ENCODE assay signal across 8 cellular contexts in the genomic region with DNA sequence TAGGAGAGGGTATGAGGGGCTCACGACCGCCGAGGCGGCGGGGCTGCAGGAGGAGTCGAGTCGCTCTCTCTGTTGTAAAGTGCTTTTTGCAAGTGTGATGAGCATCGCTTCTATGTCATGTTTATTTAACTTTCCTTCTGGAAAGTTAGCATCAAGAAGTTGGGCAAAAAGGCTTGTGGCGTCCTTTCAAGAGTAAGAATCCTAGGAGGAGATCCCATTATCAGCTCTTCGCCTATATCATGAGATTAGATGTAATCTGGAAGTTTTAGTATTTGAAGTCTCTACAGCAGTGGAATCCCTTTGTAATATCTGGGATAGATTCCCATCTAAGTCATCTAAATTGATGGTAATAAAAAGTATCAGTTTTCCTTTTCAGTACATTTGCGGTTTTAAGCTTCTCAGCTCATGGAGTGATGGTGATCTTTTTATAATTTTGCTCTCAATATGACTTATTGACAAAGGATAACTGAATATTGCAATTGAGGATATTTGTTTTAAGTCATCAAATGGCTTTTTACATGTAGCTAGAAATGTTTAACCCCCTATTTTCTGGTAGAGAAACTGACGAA. TPM values are rescaled to one million over a fixed set of nuclear protein-coding genes. Genes with fewer than 3 reads are reported as not detected.
DNase-seq lines count a peak whose midpoint lies in the region; ATAC-seq and TF ChIP-seq lines count a peak whose summit lies in the region.

No MANE protein-coding gene starts in this region.

- H3K36me3 ChIP-seq in GM23248 (ENCODE audit: low read depth) (no peaks in the 10 kb centered on the region), sigmoid colon (no peaks in the 10 kb centered on the region)

- H3K27me3 ChIP-seq in GM23248 (replicated peaks; ENCODE audit: insufficient read depth), result no peaks in the 10 kb centered on the region
- H3K27me3 ChIP-seq in sigmoid colon, result no peaks in the 10 kb centered on the region

- peak overlapping the region; percentile 70 for H3K9ac ChIP-seq in GM23248

- H2AFZ ChIP-seq in GM23248, result peak overlapping the region; percentile 87

- peak overlapping the region; percentile 93 for H3K4me2 ChIP-seq in GM23248 (ENCODE audit: unreplicated experiment)

- H3K4me3 ChIP-seq in GM23248, result peak overlapping the region; percentile 84
- peak overlapping the region; percentile 86 for H3K4me3 ChIP-seq in fibroblast of pulmonary artery (replicated peaks; ENCODE audit: low read depth, low read length)
- H3K4me3 ChIP-seq in sigmoid colon, result peak overlapping the region; percentile 82 to 90 (median 84)

- TF ChIP-seq POLR2A in sigmoid colon (IDR thresholded peaks at IDR 0.05), result no peak

- TF ChIP-seq CTCF in fibroblast of pulmonary artery (IDR thresholded peaks at IDR 0.05; ENCODE audit: low read length, missing control alignments), result no peak
- no peak for TF ChIP-seq CTCF in sigmoid colon (IDR thresholded peaks at IDR 0.05)

- intact Hi-C loops in sigmoid colon (cut with DNase I), result loop anchor here (5.0 kb wide), 2 partner anchors 62 to 87 kb away; no protein-coding TSS in a partner anchor

- 5 to 6% methylated on average over 12 of the region's 12 CpGs for WGBS in GM23248 (ENCODE audit: low coverage in 1 of 2, low lambda C conversion rate in 2 of 2, missing lambda C conversion rate in 2 of 2), 2 experiments
- 2 to 7% methylated on average over 12 of the region's 12 CpGs for WGBS in sigmoid colon, 2 donors

- H3K79me2 ChIP-seq in GM23248 (ENCODE audit: insufficient read depth), result no peaks in the 10 kb centered on the region

- in situ Hi-C loops in GM23248 (cut with MboI), result no loop called here

- no peaks in the 10 kb centered on the region for H3K9me2 ChIP-seq in GM23248 (ENCODE audit: insufficient read depth)

- ATAC-seq in SK-N-SH treated with all-trans-retinoic acid at 6 μM for 48 hours, result peak; percentile 10
- no peak for ATAC-seq in HG02571 (IDR thresholded peaks at IDR 0.05; ENCODE audit: unreplicated experiment)
- ATAC-seq in HG02938 (IDR thresholded peaks at IDR 0.05; ENCODE audit: unreplicated experiment), result no peak
- ATAC-seq in HG02885 (IDR thresholded peaks at IDR 0.05; ENCODE audit: poor library complexity, unreplicated experiment), result no peak

- TF ChIP-seq EP300 in sigmoid colon (IDR thresholded peaks at IDR 0.05), result no peak

- H3K27ac ChIP-seq in GM23248 (peak overlapping the region; percentile 35), sigmoid colon (peak overlapping the region; percentile 91 to 95 (median 92))

- H3K9me3 ChIP-seq in GM23248 (ENCODE audit: low read depth) (no peaks in the 10 kb centered on the region), sigmoid colon (no peaks in the 10 kb centered on the region)

- H3F3A ChIP-seq in GM23248 (ENCODE audit: insufficient read depth), result no peaks in the 10 kb centered on the region

- H3K4me1 ChIP-seq in GM23248 (ENCODE audit: insufficient read depth), result 0 out of 2 replicates have a peak, but pooled peaks cover 8% of the 10 kb centered on the region
- peaks cover 0 to 28% (median 15%) of the 10 kb centered on the region in 4 donors for H3K4me1 ChIP-seq in sigmoid colon

- DNase-seq in GM23248 (no peak), fibroblast of pulmonary artery (ENCODE audit: low read depth) (no peak), sigmoid colon (no peak), NCI-H526 treated with DMSO at 0.1 percent for 48 hours (lab: John Stamatoyannopoulos, UW) (no peak)

- no peaks in the 10 kb centered on the region for H4K20me1 ChIP-seq in GM23248 (ENCODE audit: insufficient read depth)

TF ChIP-seq in SK-N-SH treated with all-trans-retinoic acid at 6 μM for 48 hours, 23 proteins besides CTCF, POLR2A, EP300 and RAD21:
- TF ChIP-seq PATZ1 (CRISPR knock-in tag; IDR thresholded peaks at IDR 0.05; ENCODE audit: borderline replicate concordance) (no peak), TCF4 (CRISPR knock-in tag; IDR thresholded peaks at IDR 0.05; ENCODE audit: borderline replicate concordance) (no peak), ARNTL (CRISPR knock-in tag; IDR thresholded peaks at IDR 0.05; ENCODE audit: borderline replicate concordance, low read depth) (no peak), CREB5 (CRISPR knock-in tag; IDR thresholded peaks at IDR 0.05; ENCODE audit: low read depth) (no peak), ZNF565 (CRISPR knock-in tag; conservative IDR thresholded peaks at IDR 0.05; ENCODE audit: low read depth) (no peak), ZNF8 (CRISPR knock-in tag; IDR thresholded peaks at IDR 0.05) (no peak), RARB (CRISPR knock-in tag; IDR thresholded peaks at IDR 0.05) (no peak), ZFP30 (CRISPR knock-in tag; IDR thresholded peaks at IDR 0.05) (no peak), ZNF70 (CRISPR knock-in tag; IDR thresholded peaks at IDR 0.05) (no peak)
- TF ChIP-seq, protein P1, sequence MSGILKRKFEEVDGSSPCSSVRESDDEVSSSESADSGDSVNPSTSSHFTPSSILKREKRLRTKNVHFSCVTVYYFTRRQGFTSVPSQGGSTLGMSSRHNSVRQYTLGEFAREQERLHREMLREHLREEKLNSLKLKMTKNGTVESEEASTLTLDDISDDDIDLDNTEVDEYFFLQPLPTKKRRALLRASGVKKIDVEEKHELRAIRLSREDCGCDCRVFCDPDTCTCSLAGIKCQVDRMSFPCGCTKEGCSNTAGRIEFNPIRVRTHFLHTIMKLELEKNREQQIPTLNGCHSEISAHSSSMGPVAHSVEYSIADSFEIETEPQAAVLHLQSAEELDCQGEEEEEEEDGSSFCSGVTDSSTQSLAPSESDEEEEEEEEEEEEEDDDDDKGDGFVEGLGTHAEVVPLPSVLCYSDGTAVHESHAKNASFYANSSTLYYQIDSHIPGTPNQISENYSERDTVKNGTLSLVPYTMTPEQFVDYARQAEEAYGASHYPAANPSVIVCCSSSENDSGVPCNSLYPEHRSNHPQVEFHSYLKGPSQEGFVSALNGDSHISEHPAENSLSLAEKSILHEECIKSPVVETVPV (CRISPR knock-in tag; IDR thresholded peaks at IDR 0.05), result no peak

RNA-seq across cellular contexts. Expression of gene GALNT7, which starts 1.7 kb away (rescaled TPM):
- total RNA-seq in GM23248 (2014; rRNA removed; shearing (Covaris generic)), result 8.0 and 13.1 TPM in 2 replicates
- 5.8 and 7.0 TPM in 2 replicates for polyA plus RNA-seq in GM23248 (2016; fragmentation: Nextera tagmentation; extraction: Ambion mirVana)
- total RNA-seq in sigmoid colon, result 10 to 100 TPM; 13.2 to 18.6 (median 16.7) TPM
- polyA plus RNA-seq in sigmoid colon, result 10 to 100 TPM; 15.5 to 22.7 (median 16.8) TPM
